In genomic region chr7:112462236-112462635, GRCh38 we compare ENCODE assay signal across 8 cellular contexts. TPM values are rescaled to one million over a fixed set of nuclear protein-coding genes. Genes with fewer than 3 reads are reported as not detected.
A peak's percentile ranks its signal among the peaks of the same experiment; 100 is the strongest.
DNase-seq lines count a peak whose midpoint lies in the region.

No MANE protein-coding gene starts in this region.

- CTCF ChIA-PET in activated CD4-positive, alpha-beta memory T cell treated with anti-CD3 and anti-CD28 coated beads for 36 hours (lab: Charles Lee), result no interaction called here

- DNase-seq in COLO829 (ENCODE audit: low spot score), result peak; percentile 32
- DNase-seq in NCI-H2196 (lab: John Stamatoyannopoulos, UW; ENCODE audit: unreplicated experiment), result peak; percentile 77
- DNase-seq in dermis microvascular lymphatic vessel endothelial cell (ENCODE audit: low read depth in 2 of 2), result peak; percentile 80 to 93
- DNase-seq in midbrain (lab: John Stamatoyannopoulos, UW), result peak; percentile 57
- no peak for DNase-seq in NCI-H146 (lab: John Stamatoyannopoulos, UW)
- no peak for DNase-seq in activated CD4-positive, alpha-beta T cell treated with anti-CD3 and anti-CD28 coated beads for 4 hours
- DNase-seq in activated CD4-positive, alpha-beta memory T cell treated with anti-CD3 and anti-CD28 coated beads for 36 hours, result no peak
- no peak for DNase-seq in activated T-cell treated with anti-CD3 and anti-CD28 coated beads for 4 hours

- H3K4me1 Mint-ChIP-seq in activated CD4-positive, alpha-beta memory T cell treated with anti-CD3 and anti-CD28 coated beads for 36 hours (ENCODE audit: low read depth), result no peaks in the 10 kb centered on the region

- H3K27me3 Mint-ChIP-seq in activated CD4-positive, alpha-beta memory T cell treated with anti-CD3 and anti-CD28 coated beads for 36 hours, result no peaks in the 10 kb centered on the region

- POLR2A ChIA-PET in activated CD4-positive, alpha-beta memory T cell treated with anti-CD3 and anti-CD28 coated beads for 36 hours (lab: Charles Lee), result interaction anchor here (0.6 kb wide), 1 partner anchor 41 kb away, joined by 3 read pairs; no protein-coding TSS in a partner anchor

- H3K4me3 Mint-ChIP-seq in activated CD4-positive, alpha-beta memory T cell treated with anti-CD3 and anti-CD28 coated beads for 36 hours, result no peak overlapping the region

- H3K9me3 Mint-ChIP-seq in activated CD4-positive, alpha-beta memory T cell treated with anti-CD3 and anti-CD28 coated beads for 36 hours, result no peaks in the 10 kb centered on the region

- peaks cover 47% of the 10 kb centered on the region for H3K36me3 Mint-ChIP-seq in activated CD4-positive, alpha-beta memory T cell treated with anti-CD3 and anti-CD28 coated beads for 36 hours

- intact Hi-C loops in activated CD4-positive, alpha-beta memory T cell treated with anti-CD3 and anti-CD28 coated beads for 36 hours (cut with micrococcal nuclease), result no loop called here

- no peak overlapping the region for H3K27ac Mint-ChIP-seq in activated CD4-positive, alpha-beta memory T cell treated with anti-CD3 and anti-CD28 coated beads for 36 hours

RNA-seq across cellular contexts. Expression of gene IFRD1, which starts 12.0 kb away (rescaled TPM):
- 25.5 and 30.3 TPM in 2 replicates for total RNA-seq in dermis microvascular lymphatic vessel endothelial cell
- 10 to 100 TPM; 43.4 to 49.7 TPM for total RNA-seq in activated CD4-positive, alpha-beta memory T cell treated with anti-CD3 and anti-CD28 coated beads for 36 hours

RNA-seq across cellular contexts. Expression of gene LSMEM1, which starts 18.6 kb away (rescaled TPM):
- total RNA-seq in dermis microvascular lymphatic vessel endothelial cell, result 0.25 and 0.26 TPM in 2 replicates
- under 1 TPM; 0.80 to 1.00 TPM for total RNA-seq in activated CD4-positive, alpha-beta memory T cell treated with anti-CD3 and anti-CD28 coated beads for 36 hours

Comparison
In these comparisons a context has a peak if more than half of its experiments do, and no peak if none do; other contexts are left out.
1. DNase-seq: peak in COLO829 (single experiment), NCI-H2196 (single experiment), dermis microvascular lymphatic vessel endothelial cell (2 of 2) and midbrain (single experiment); none in NCI-H146 (single experiment), activated CD4-positive, alpha-beta T cell treated with anti-CD3 and anti-CD28 coated beads for 4 hours (0 of 2), activated CD4-positive, alpha-beta memory T cell treated with anti-CD3 and anti-CD28 coated beads for 36 hours (single experiment) and activated T-cell treated with anti-CD3 and anti-CD28 coated beads for 4 hours (single experiment).